In the genomic region with DNA sequence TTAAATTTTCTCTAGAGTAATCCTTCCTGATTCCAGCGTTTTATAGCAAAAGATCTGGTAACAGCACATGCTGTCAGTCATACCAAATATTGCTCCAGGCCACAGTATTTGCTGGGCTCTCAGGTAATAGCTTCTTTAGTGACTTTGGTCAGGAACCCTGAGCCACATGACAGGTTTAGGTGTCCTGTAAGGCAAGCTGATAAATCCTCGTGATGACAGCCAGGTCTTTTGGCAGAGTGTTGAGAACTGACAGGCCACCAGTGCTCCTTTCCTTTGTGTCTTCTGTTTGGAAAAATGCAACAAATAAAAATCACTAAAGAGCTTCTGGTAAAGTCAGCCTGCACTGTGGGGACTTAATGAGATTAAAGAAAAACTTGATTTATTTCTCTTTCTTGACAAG, we compare ENCODE assay signal across 32 cellular contexts. TPM values are rescaled to one million over a fixed set of nuclear protein-coding genes. Genes with fewer than 3 reads are reported as not detected.
"Had no signal": no experiment of that assay in that cellular context is flagged by ENCODE, and none has a peak within 500 bp of the region (broad histone marks: within the 10 kb centered on the region; RNA-seq: fewer than 3 reads in every experiment).

No MANE protein-coding gene starts in this region.

- H3K4me1 Mint-ChIP-seq: activated B cell treated with CpG ODN at 0.5 μM for 24 hours; activated CD4-positive, alpha-beta memory T cell treated with anti-CD3 and anti-CD28 coated beads, Interleukin-2, amount 10 ng/mL, durations not matched to agents 7 days and 5 days; activated CD4-positive, alpha-beta T cell treated with anti-CD3 and anti-CD28 coated beads, Interleukin-2, amount 10 ng/mL, durations not matched to agents 7 days and 5 days; activated CD8-positive, alpha-beta memory T cell treated with anti-CD3 and anti-CD28 coated beads, Interleukin-2, amount 10 ng/mL, durations not matched to agents 7 days and 5 days; activated naive CD8-positive, alpha-beta T cell treated with anti-CD3 and anti-CD28 coated beads for 36 hours had no signal

- H3K4me3 ChIP-seq: adrenal gland, body of pancreas, breast epithelium had no signal

- ATAC-seq: activated CD8-positive, alpha-beta memory T cell treated with anti-CD3 and anti-CD28 coated beads, Interleukin-2, amount 10 ng/mL, durations not matched to agents 7 days and 5 days; activated CD8-positive, alpha-beta T cell treated with anti-CD3 and anti-CD28 coated beads, Interleukin-2, amount 10 ng/mL, durations not matched to agents 7 days and 5 days; activated naive CD4-positive, alpha-beta T cell treated with anti-CD3 and anti-CD28 coated beads, Interleukin-2, amount 50 U/mL, for 72 hours; body of pancreas had no signal

- H3K9me3 ChIP-seq: adrenal gland had no signal

- DNase-seq: activated B cell treated with CpG ODN at 0.5 μM for 24 hours; activated CD4-positive, alpha-beta memory T cell treated with anti-CD3 and anti-CD28 coated beads, Interleukin-2, amount 10 ng/mL, durations not matched to agents 7 days and 5 days; activated CD4-positive, alpha-beta T cell treated with anti-CD3 and anti-CD28 coated beads for 48 hours; activated CD4-positive, alpha-beta T cell treated with anti-CD3 and anti-CD28 coated beads, Interleukin-2, amount 10 ng/mL, durations not matched to agents 7 days and 5 days; activated CD4-positive, alpha-beta T cell treated with anti-CD3 and anti-CD28 coated beads, Interleukin-2, amount 50 U/mL, for 48 hours; activated CD4-positive, CD25-positive, alpha-beta regulatory T cell treated with anti-CD3 and anti-CD28 coated beads, Interleukin-2, amount 50 U/mL, for 72 hours; activated CD8-positive, alpha-beta memory T cell treated with anti-CD3 and anti-CD28 coated beads for 24 hours; activated CD8-positive, alpha-beta memory T cell treated with anti-CD3 and anti-CD28 coated beads, Interleukin-2, amount 10 ng/mL, durations not matched to agents 7 days and 5 days; activated CD8-positive, alpha-beta memory T cell treated with anti-CD3 and anti-CD28 coated beads, Interleukin-2, amount 50 U/mL, for 48 hours; activated CD8-positive, alpha-beta T cell treated with anti-CD3 and anti-CD28 coated beads, Interleukin-2, amount 10 ng/mL, durations not matched to agents 7 days and 5 days; activated effector memory CD4-positive, alpha-beta T cell treated with Interleukin-2 at 50 U/mL for 16 hours; activated gamma-delta T cell; activated naive CD4-positive, alpha-beta T cell treated with anti-CD3 and anti-CD28 coated beads, Interleukin-2, amount 50 U/mL, for 16 hours; activated naive CD4-positive, alpha-beta T cell treated with Interleukin-2 at 50 U/mL for 16 hours; activated naive CD8-positive, alpha-beta T cell treated with anti-CD3 and anti-CD28 coated beads for 36 hours; activated T-cell treated with anti-CD3 and anti-CD28 coated beads, Interleukin-2, amount 50 U/mL, for 24 hours; activated T-cell treated with anti-CD3 and anti-CD28 coated beads, Interleukin-2, amount 50 U/mL, for 48 hours; adrenal gland; amniotic stem cell; aorta; body of pancreas; brain microvascular endothelial cell; central memory CD4-positive, alpha-beta T cell; T-helper 2 cell; T-helper 9 cell had no signal

- H3K36me3 Mint-ChIP-seq: activated naive CD8-positive, alpha-beta T cell treated with anti-CD3 and anti-CD28 coated beads for 36 hours had no signal

- H3K36me3 ChIP-seq: adrenal gland, brain microvascular endothelial cell, breast epithelium had no signal

- H3K27ac ChIP-seq: adrenal gland, body of pancreas, brain microvascular endothelial cell, breast epithelium had no signal

- H3K27ac Mint-ChIP-seq: activated B cell treated with CpG ODN at 0.5 μM for 24 hours; activated CD4-positive, alpha-beta memory T cell treated with anti-CD3 and anti-CD28 coated beads, Interleukin-2, amount 10 ng/mL, durations not matched to agents 7 days and 5 days; activated CD4-positive, alpha-beta T cell treated with anti-CD3 and anti-CD28 coated beads, Interleukin-2, amount 10 ng/mL, durations not matched to agents 7 days and 5 days; activated CD8-positive, alpha-beta memory T cell treated with anti-CD3 and anti-CD28 coated beads, Interleukin-2, amount 10 ng/mL, durations not matched to agents 7 days and 5 days; activated CD8-positive, alpha-beta T cell treated with anti-CD3 and anti-CD28 coated beads, Interleukin-2, amount 10 ng/mL, durations not matched to agents 7 days and 5 days; activated naive CD4-positive, alpha-beta T cell treated with anti-CD3 and anti-CD28 coated beads, Interleukin-2, amount 50 U/mL, for 72 hours; activated naive CD8-positive, alpha-beta T cell treated with anti-CD3 and anti-CD28 coated beads for 36 hours; activated T-cell treated with anti-CD3 and anti-CD28 coated beads, Interleukin-2, amount 50 U/mL, for 24 hours; activated T-helper 2 cell treated with anti-CD3 and anti-CD28 coated beads, Interferon-gamma antibody, Interleukin-2, Interleukin-4, amounts not matched to agents 10 μg/mL and 5 μg/mL and 100 μg/mL, durations not matched to agents 14 hours and 24 hours and 36 hours; T-helper 1 cell treated with Interleukin-12 subunit alpha and Interleukin-12 subunit beta and Interleukin-4 antibody, amounts not matched to agents 30 μg/mL and 1 μg/mL, for 36 hours; T-helper 2 cell treated with Interferon-gamma antibody and Interleukin-4, amounts not matched to agents 5 μg/mL and 100 μg/mL, for 36 hours had no signal

- H3K4me3 Mint-ChIP-seq: activated B cell treated with CpG ODN at 0.5 μM for 24 hours; activated CD4-positive, alpha-beta memory T cell treated with anti-CD3 and anti-CD28 coated beads, Interleukin-2, amount 10 ng/mL, durations not matched to agents 7 days and 5 days; activated CD4-positive, alpha-beta T cell treated with anti-CD3 and anti-CD28 coated beads, Interleukin-2, amount 10 ng/mL, durations not matched to agents 7 days and 5 days; activated CD8-positive, alpha-beta memory T cell treated with anti-CD3 and anti-CD28 coated beads, Interleukin-2, amount 10 ng/mL, durations not matched to agents 7 days and 5 days; activated CD8-positive, alpha-beta T cell treated with anti-CD3 and anti-CD28 coated beads, Interleukin-2, amount 10 ng/mL, durations not matched to agents 7 days and 5 days; activated naive CD8-positive, alpha-beta T cell treated with anti-CD3 and anti-CD28 coated beads for 36 hours; activated T-cell treated with anti-CD3 and anti-CD28 coated beads, Interleukin-2, amount 50 U/mL, for 24 hours; T-helper 1 cell treated with Interleukin-12 subunit alpha and Interleukin-12 subunit beta and Interleukin-4 antibody, amounts not matched to agents 30 μg/mL and 1 μg/mL, for 36 hours; T-helper 2 cell treated with Interferon-gamma antibody and Interleukin-4, amounts not matched to agents 5 μg/mL and 100 μg/mL, for 36 hours had no signal

- H3K4me1 ChIP-seq: adrenal gland, body of pancreas, breast epithelium had no signal

- H3K27me3 ChIP-seq: body of pancreas had no signal

RNA-seq across cellular contexts. Expression of gene PRDM13, which starts 34.6 kb away (rescaled TPM):
- total RNA-seq: activated B cell treated with CpG ODN at 0.5 μM for 24 hours; activated CD4-positive, alpha-beta memory T cell treated with anti-CD3 and anti-CD28 coated beads, Interleukin-2, amount 10 ng/mL, durations not matched to agents 7 days and 5 days; activated CD4-positive, alpha-beta T cell treated with anti-CD3 and anti-CD28 coated beads, Interleukin-2, amount 10 ng/mL, durations not matched to agents 7 days and 5 days; activated CD8-positive, alpha-beta T cell treated with anti-CD3 and anti-CD28 coated beads, Interleukin-2, amount 10 ng/mL, durations not matched to agents 7 days and 5 days; activated naive CD4-positive, alpha-beta T cell treated with anti-CD3 and anti-CD28 coated beads, Interleukin-2, amount 50 U/mL, for 72 hours; activated T-helper 2 cell treated with anti-CD3 and anti-CD28 coated beads, Interferon-gamma antibody, Interleukin-2, Interleukin-4, amounts not matched to agents 10 μg/mL and 5 μg/mL and 100 μg/mL, durations not matched to agents 14 hours and 24 hours and 36 hours; adrenal gland; aorta; astrocyte; body of pancreas; breast epithelium; cardiac septum had no signal
- polyA plus RNA-seq: adrenal gland, aorta had no signal
